21 cellular contexts compared by ENCODE assay signal in genomic region chr5:143972068-143972467, GRCh38.
"Had no signal": no experiment of that assay in that cellular context is flagged by ENCODE, and none has a peak within 500 bp of the region (broad histone marks: within the 10 kb centered on the region; RNA-seq: fewer than 3 reads in every experiment).

No MANE protein-coding gene starts in this region.

- H3K27ac ChIP-seq: heart left ventricle, left ventricle myocardium inferior, neural progenitor cell, ovary, right atrium auricular region, uterus had no signal

- DNase-seq: effector memory CD4-positive, alpha-beta T cell; heart left ventricle; hippocampal formation; left ventricle myocardium inferior; mesenchymal stem cell; midbrain; nucleus accumbens; ovary; stimulated activated CD4-positive, alpha-beta T cell treated with anti-CD3 and anti-CD28 coated beads, Interleukin-2, amount 100 ng/mL, for 48 hours; stimulated activated naive CD4-positive, alpha-beta T cell treated with Interleukin-2 at 50 U/mL for 16 hours; uterus had no signal

- H3K9me3 ChIP-seq: heart left ventricle, left ventricle myocardium inferior, ovary, right atrium auricular region, uterus had no signal

- H3K36me3 ChIP-seq: heart left ventricle, left ventricle myocardium inferior, neural progenitor cell, ovary, right atrium auricular region, uterus had no signal

- ATAC-seq: esophagus mucosa; heart left ventricle; natural killer cell treated with Interleukin-12 subunit alpha and Interleukin-12 subunit beta and Interleukin-15 and Interleukin-18, amount 100 ng/mL, for 72 hours had no signal

- H3K9me3 Mint-ChIP-seq: natural killer cell treated with Interleukin-12 subunit alpha and Interleukin-12 subunit beta and Interleukin-15 and Interleukin-18, amount 100 ng/mL, for 72 hours; neural progenitor cell; type B pancreatic cell had no signal

- H3K9ac ChIP-seq: neural progenitor cell had no signal

- H3K4me2 ChIP-seq: neural progenitor cell, smooth muscle cell had no signal

- H3K4me3 ChIP-seq: heart left ventricle, left ventricle myocardium inferior, lung, neural progenitor cell, ovary, right atrium auricular region, smooth muscle cell, uterus had no signal

- FAIRE-seq: endometrium, frontal cortex, islet of Langerhans had no signal

- H3K4me1 ChIP-seq: heart left ventricle, left ventricle myocardium inferior, neural progenitor cell, right atrium auricular region, uterus had no signal

- H3K27ac Mint-ChIP-seq: natural killer cell treated with Interleukin-12 subunit alpha and Interleukin-12 subunit beta and Interleukin-15 and Interleukin-18, amount 100 ng/mL, for 72 hours; neural progenitor cell; type B pancreatic cell had no signal

- H2AFZ ChIP-seq: neural progenitor cell had no signal

- H3K27me3 ChIP-seq: heart left ventricle, neural progenitor cell, ovary, right atrium auricular region, uterus had no signal

- H3K4me1 Mint-ChIP-seq: neural progenitor cell had no signal

- H3K4me3 Mint-ChIP-seq: natural killer cell treated with Interleukin-12 subunit alpha and Interleukin-12 subunit beta and Interleukin-15 and Interleukin-18, amount 100 ng/mL, for 72 hours; neural progenitor cell; type B pancreatic cell had no signal
